Comparison of ENCODE assay signal across 17 cellular contexts in the genomic region with DNA sequence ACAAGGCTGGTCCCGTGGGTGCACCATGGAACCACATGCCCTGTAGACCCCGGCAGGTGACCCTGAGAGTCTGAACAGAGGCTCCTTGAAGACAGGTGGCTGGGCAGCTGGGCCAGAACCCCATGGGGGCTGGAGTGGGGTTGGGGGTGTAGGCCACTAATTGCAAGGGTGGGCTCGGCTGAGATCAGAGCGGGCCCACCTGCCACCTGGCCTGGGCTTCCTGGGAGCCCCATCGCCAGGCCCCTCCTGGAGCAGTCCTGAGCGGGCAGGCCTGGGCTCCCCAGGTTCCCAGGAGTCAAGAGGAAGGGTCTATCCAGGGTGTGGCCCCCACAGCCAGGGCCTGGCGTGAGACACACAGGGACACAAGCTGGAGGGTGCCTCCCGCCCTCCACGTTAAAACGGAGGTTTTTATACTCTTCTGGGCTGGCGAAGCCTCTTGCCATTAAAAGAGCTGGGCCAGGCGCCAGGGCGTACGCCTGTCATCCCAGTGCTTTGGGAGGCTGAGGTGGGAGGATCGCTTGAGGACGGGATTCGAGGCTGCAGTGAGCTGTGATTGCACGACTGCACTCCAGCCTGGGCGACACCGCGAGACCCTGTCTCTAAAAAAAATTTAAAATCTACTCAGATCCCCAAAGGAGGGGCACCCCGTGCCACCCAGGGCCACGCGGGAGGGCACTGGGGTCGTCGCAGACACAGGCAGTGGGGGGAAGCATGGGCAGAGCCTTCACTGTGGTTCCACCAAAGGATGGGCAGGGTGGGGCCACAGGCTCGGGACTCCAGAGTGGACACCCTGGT. TPM values are rescaled to one million over a fixed set of nuclear protein-coding genes. Genes with fewer than 3 reads are reported as not detected.
DNase-seq lines count a peak whose midpoint lies in the region; ATAC-seq and TF ChIP-seq lines count a peak whose summit lies in the region.
"Had no signal": no experiment of that assay in that cellular context is flagged by ENCODE, and none has a peak within 500 bp of the region (broad histone marks: within the 10 kb centered on the region; RNA-seq: fewer than 3 reads in every experiment).

No MANE protein-coding gene starts in this region.

- H3K18ac ChIP-seq in neuronal stem cell (ENCODE audit: low read length), result no peak overlapping the region

- no peak overlapping the region for H2BK15ac ChIP-seq in neuronal stem cell (ENCODE audit: low read length)

- no peaks in the 10 kb centered on the region for H3K9me3 Mint-ChIP-seq in type B pancreatic cell

- no peak for ATAC-seq in Right ventricle myocardium inferior
- ATAC-seq in heart right ventricle, result no peak
- ATAC-seq in RWPE2 (ENCODE audit: low read depth), result no peak
- ATAC-seq: GM12878 had no signal

- H3K27me3 ChIP-seq in heart right ventricle, result peaks cover 0 to 42% (median 35%) of the 10 kb centered on the region in 7 donors
- no peaks in the 10 kb centered on the region for H3K27me3 ChIP-seq in RWPE2 (ENCODE audit: insufficient read depth, poor library complexity, severe bottlenecking)
- peaks cover 0 to 12% (median 0%) of the 10 kb centered on the region in 3 experiments for H3K27me3 ChIP-seq in neuronal stem cell (ENCODE audit: control insufficient read depth in 3 of 3, insufficient read depth in 3 of 3, low read depth in 1 of 3, low read length in 3 of 3)

- H4K8ac ChIP-seq in neuronal stem cell (ENCODE audit: low read depth, low read length), result peak overlapping the region; percentile 65

- no peak overlapping the region for H2AFZ ChIP-seq in neuronal stem cell (ENCODE audit: low read length)

- H3K4me2 ChIP-seq in neuronal stem cell (ENCODE audit: insufficient read depth, low read length, poor library complexity, severe bottlenecking), result no peak overlapping the region

- H3K4me1 Mint-ChIP-seq in type B pancreatic cell (ENCODE audit: unreplicated experiment), result peaks cover 5% of the 10 kb centered on the region

- H3K14ac ChIP-seq in neuronal stem cell (ENCODE audit: low read length), result peak overlapping the region; percentile 56

- intact Hi-C loops in Right ventricle myocardium inferior (cut with DNase I) (no loop called here), heart right ventricle (cut with DNase I) (no loop called here)

- no peak overlapping the region for H3K27ac ChIP-seq in heart right ventricle
- H3K27ac ChIP-seq in RWPE2 (ENCODE audit: poor library complexity, severe bottlenecking), result no peak overlapping the region
- no peak overlapping the region for H3K27ac ChIP-seq in neuronal stem cell (replicated peaks; ENCODE audit: low read length)

- DNase-seq in Right ventricle myocardium inferior (ENCODE audit: missing footprints), result peak; percentile 65
- DNase-seq in heart right ventricle, result no peak
- DNase-seq in RWPE2 (ENCODE audit: low spot score), result peak; percentile 42
- no peak for DNase-seq in neuronal stem cell (ENCODE audit: low spot score)
- DNase-seq in type B pancreatic cell (ENCODE audit: extremely low spot score, unreplicated experiment), result peak; percentile 64
- no peak for DNase-seq in activated CD4-positive, alpha-beta T cell treated with anti-CD3 and anti-CD28 coated beads for 1 hour
- no peak for DNase-seq in activated CD8-positive, alpha-beta memory T cell treated with anti-CD3 and anti-CD28 coated beads, Interleukin-2, amount 50 U/mL, for 48 hours
- DNase-seq: AML-193, DMS79 treated with DMSO at 0.1 percent for 48 hours, H7, NCI-H1417, NCI-H187, NCI-H446 treated with DMSO at 0.1 percent for 48 hours, NCI-H526 treated with DMSO at 0.1 percent for 48 hours, OCI-M1, SHP77 had no signal

- no peak overlapping the region for H2BK5ac ChIP-seq in neuronal stem cell (ENCODE audit: low read length)

- H3K4me3 Mint-ChIP-seq in type B pancreatic cell, result no peak overlapping the region

- peak overlapping the region; percentile 81 for H2BK120ac ChIP-seq in neuronal stem cell (ENCODE audit: low read depth, low read length)

- WGBS in heart right ventricle, 2 donors, result 92 to 94% methylated on average over 27 of the region's 27 CpGs
- WGBS in neuronal stem cell (ENCODE audit: extremely low coverage in 2 of 2, insufficient read length in 2 of 2, insufficient replicate concordance in 1 of 2), 2 donors, result no CpG with 5 or more reads among the region's 27 CpGs

- no peak overlapping the region for H4K91ac ChIP-seq in neuronal stem cell (ENCODE audit: low read depth, low read length, poor library complexity)

- H3K23ac ChIP-seq in neuronal stem cell (ENCODE audit: low read depth, low read length, poor library complexity), result no peak overlapping the region

- H3K4ac ChIP-seq in neuronal stem cell (ENCODE audit: low read length), result no peak overlapping the region

- H2AK5ac ChIP-seq in neuronal stem cell (ENCODE audit: low read depth, low read length), result peak overlapping the region; percentile 81

- no peak overlapping the region for H3K4me3 ChIP-seq in heart right ventricle
- H3K4me3 ChIP-seq in RWPE2 (ENCODE audit: severe bottlenecking), result no peak overlapping the region
- H3K4me3 ChIP-seq in neuronal stem cell (ENCODE audit: low read length in 2 of 2), result no peak overlapping the region
- H3K4me3 ChIP-seq: GM12878 had no signal

- H3K27me3 Mint-ChIP-seq in type B pancreatic cell, result no peaks in the 10 kb centered on the region

- peaks cover 10 to 29% (median 23%) of the 10 kb centered on the region in 9 donors for H3K4me1 ChIP-seq in heart right ventricle
- no peaks in the 10 kb centered on the region for H3K4me1 ChIP-seq in RWPE2 (ENCODE audit: insufficient read depth, poor library complexity, severe bottlenecking)
- peaks cover 5 to 13% of the 10 kb centered on the region in 2 donors for H3K4me1 ChIP-seq in neuronal stem cell (ENCODE audit: control insufficient read depth in 2 of 2, insufficient read depth in 1 of 2, low read depth in 1 of 2, low read length in 2 of 2)

- no peak overlapping the region for H2BK12ac ChIP-seq in neuronal stem cell (ENCODE audit: low read length)

- no peaks in the 10 kb centered on the region for H3K36me3 ChIP-seq in heart right ventricle
- H3K36me3 ChIP-seq in RWPE2 (ENCODE audit: low read depth), result no peaks in the 10 kb centered on the region
- H3K36me3 ChIP-seq in neuronal stem cell (replicated peaks in 1 of 2; ENCODE audit: control insufficient read depth in 2 of 2, insufficient read depth in 2 of 2, low read length in 2 of 2), result no peaks in the 10 kb centered on the region

- no peak for TF ChIP-seq CTCF in heart right ventricle (IDR thresholded peaks at IDR 0.05)
- no peak for TF ChIP-seq CTCF in RWPE2 (IDR thresholded peaks at IDR 0.05; ENCODE audit: poor library complexity, severe bottlenecking)
- TF ChIP-seq CTCF in type B pancreatic cell (conservative IDR thresholded peaks at IDR 0.05), result no peak

- H3K79me1 ChIP-seq in neuronal stem cell (ENCODE audit: low read depth, low read length), result peaks cover 12% of the 10 kb centered on the region

- no peak overlapping the region for H3K9ac ChIP-seq in neuronal stem cell (ENCODE audit: low read depth, low read length, poor library complexity)

- H3K9me3 ChIP-seq in heart right ventricle (no peaks in the 10 kb centered on the region), RWPE2 (ENCODE audit: severe bottlenecking) (no peaks in the 10 kb centered on the region), neuronal stem cell (replicated peaks in 1 of 2; ENCODE audit: control insufficient read depth in 2 of 2, insufficient read depth in 1 of 2, low read depth in 1 of 2, low read length in 2 of 2) (peaks cover 0 to 6% of the 10 kb centered on the region in 2 donors)

- H3K36me3 Mint-ChIP-seq in type B pancreatic cell, result no peaks in the 10 kb centered on the region

- no peak overlapping the region for H3K27ac Mint-ChIP-seq in type B pancreatic cell

RNA-seq across cellular contexts. Expression of a gene that starts 4.8 kb away (rescaled TPM):
- total RNA-seq in Right ventricle myocardium inferior (22.3 TPM), heart right ventricle (10 to 100 TPM; 13.6 to 24.9 (median 16.4) TPM), type B pancreatic cell (ENCODE audit: low replicate concordance) (33.8 and 37.7 TPM in 2 replicates)
- polyA plus RNA-seq in heart right ventricle, result 10 to 100 TPM; 31.6 to 40.8 TPM
- polyA plus RNA-seq in neuronal stem cell (2013, experiment 1 of 2), result 34.5 TPM
- 33.8 TPM for polyA plus RNA-seq in neuronal stem cell (2013, experiment 2 of 2)

RNA-seq across cellular contexts. Expression of a gene that starts 10.4 kb away (rescaled TPM):
- 0.43 TPM for total RNA-seq in Right ventricle myocardium inferior
- total RNA-seq in heart right ventricle, result under 1 TPM in 7 of 10 donors, not detected in 3; 0.15 to 0.61 (median 0.22) TPM
- under 1 TPM; 0.07 to 0.09 TPM for polyA plus RNA-seq in heart right ventricle
- polyA plus RNA-seq in neuronal stem cell (2013, experiment 1 of 2), result 3.0 TPM
- 3.1 TPM for polyA plus RNA-seq in neuronal stem cell (2013, experiment 2 of 2)
- 3.0 and 9.3 TPM in 2 replicates for total RNA-seq in type B pancreatic cell (ENCODE audit: low replicate concordance)

RNA-seq across cellular contexts. Expression of a gene that starts 19.9 kb away (rescaled TPM):
- total RNA-seq in Right ventricle myocardium inferior (15.5 TPM), heart right ventricle (10 to 100 TPM in 9 of 10 donors, 1 to 10 TPM in 1; 9.6 to 24.6 (median 11.9) TPM), type B pancreatic cell (ENCODE audit: low replicate concordance) (23.8 and 28.5 TPM in 2 replicates)
- polyA plus RNA-seq in heart right ventricle, result 10 to 100 TPM; 22.6 to 29.8 TPM
- polyA plus RNA-seq in neuronal stem cell (2013, experiment 1 of 2), result 11.5 TPM
- polyA plus RNA-seq in neuronal stem cell (2013, experiment 2 of 2), result 11.4 TPM

Comparison
In these comparisons a context has a peak if more than half of its experiments do, and no peak if none do; other contexts are left out.
1. DNase-seq: peak in Right ventricle myocardium inferior (single experiment), RWPE2 (single experiment) and type B pancreatic cell (single experiment); none in heart right ventricle (0 of 2), neuronal stem cell (single experiment), activated CD4-positive, alpha-beta T cell treated with anti-CD3 and anti-CD28 coated beads for 1 hour (single experiment) and activated CD8-positive, alpha-beta memory T cell treated with anti-CD3 and anti-CD28 coated beads, Interleukin-2, amount 50 U/mL, for 48 hours (single experiment).